Comparison of ENCODE assay signal across 1 cellular context in the genomic region with DNA sequence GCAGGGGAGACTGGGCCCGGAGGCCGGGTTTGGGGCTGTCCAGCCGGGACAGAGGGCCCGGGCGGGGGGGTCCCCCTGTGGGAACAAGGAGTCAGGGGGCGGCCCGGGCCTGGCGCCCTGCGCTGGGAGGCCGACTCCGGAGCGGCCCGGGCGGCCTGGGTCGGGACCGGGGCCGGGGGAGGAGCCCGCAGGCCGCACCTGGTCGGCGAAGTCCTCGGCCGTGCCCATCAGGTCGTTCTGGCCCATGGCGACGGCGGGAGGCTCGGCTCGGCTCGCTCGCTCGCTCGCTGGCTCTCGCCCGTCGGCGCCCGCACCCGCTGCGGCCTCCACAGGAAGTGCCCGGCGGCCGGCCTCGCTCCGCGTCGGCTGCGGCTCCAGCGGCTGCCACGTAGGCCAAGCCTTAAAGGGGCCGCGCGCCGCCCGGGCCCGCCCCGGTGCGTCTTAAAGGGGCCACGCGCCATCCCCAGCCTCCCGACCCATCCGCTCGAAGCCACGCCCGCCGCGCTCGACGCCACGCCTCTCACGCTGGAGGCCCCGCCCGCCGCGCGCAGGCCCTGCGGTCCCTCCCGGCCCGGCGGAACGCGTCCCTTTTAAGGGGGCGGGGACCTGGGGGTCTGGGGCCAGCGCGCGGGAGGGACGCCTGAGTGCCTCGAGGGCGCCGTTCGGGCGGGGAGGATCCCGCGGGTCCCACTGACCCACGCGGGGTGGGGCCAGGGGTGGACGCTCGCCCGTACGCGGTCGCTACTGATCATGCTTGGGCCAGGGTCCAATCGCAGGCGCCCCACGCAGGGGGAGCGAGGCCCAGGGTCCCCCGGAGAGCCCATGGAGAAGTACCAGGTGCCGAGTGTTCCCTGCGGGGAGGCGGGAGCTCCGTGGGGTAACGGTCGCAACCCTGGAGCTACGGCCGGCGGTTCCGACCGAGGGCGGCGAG.
TF ChIP-seq lines count a peak whose summit lies in the region.

A gene (plus strand): TSS at position 643 of the 931 bp plus-strand sequence. CDS start 108 bp downstream, at position 751.
A gene (minus strand): TSS at position 337 of the 931 bp plus-strand sequence. CDS start 91 bp downstream, at position 246.

TF ChIP-seq in K562, 482 proteins besides CTCF, POLR2A, EP300 and RAD21 (continues in another document):
- TF ChIP-seq SMC3 (conservative IDR thresholded peaks at IDR 0.05; ENCODE audit: insufficient read depth, low read depth, low read length): no peak
- no peak for TF ChIP-seq ZNF445 (CRISPR knock-in tag; IDR thresholded peaks at IDR 0.05; ENCODE audit: low read depth)
- TF ChIP-seq BRCA1 (IDR thresholded peaks at IDR 0.05): no peak
- TF ChIP-seq BRCA1 (CRISPR knock-in tag; IDR thresholded peaks at IDR 0.05): no peak
- TF ChIP-seq ESRRA (IDR thresholded peaks at IDR 0.05; ENCODE audit: borderline replicate concordance, low read depth): peak; percentile 39; the same call in 1 of the 2 replicates
- no peak for TF ChIP-seq ZBTB8A (IDR thresholded peaks at IDR 0.05; ENCODE audit: partially characterized antibody)
- TF ChIP-seq ZNF224 (CRISPR knock-in tag; IDR thresholded peaks at IDR 0.05): no peak; the same call in 1 of the 2 replicates
- no peak for TF ChIP-seq PHTF2 (CRISPR knock-in tag; IDR thresholded peaks at IDR 0.05)
- TF ChIP-seq C11orf30 (IDR thresholded peaks at IDR 0.05; ENCODE audit: low read depth): no peak
- no peak for TF ChIP-seq PTBP1 (IDR thresholded peaks at IDR 0.05; ENCODE audit: low read depth, low read length)
- TF ChIP-seq, protein P1, sequence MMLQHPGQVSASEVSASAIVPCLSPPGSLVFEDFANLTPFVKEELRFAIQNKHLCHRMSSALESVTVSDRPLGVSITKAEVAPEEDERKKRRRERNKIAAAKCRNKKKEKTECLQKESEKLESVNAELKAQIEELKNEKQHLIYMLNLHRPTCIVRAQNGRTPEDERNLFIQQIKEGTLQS (IDR thresholded peaks at IDR 0.05): no peak
- TF ChIP-seq, protein P1 (CRISPR knock-in tag; conservative IDR thresholded peaks at IDR 0.05): no peak
- TF ChIP-seq FOXA3 (CRISPR knock-in tag; conservative IDR thresholded peaks at IDR 0.05 in 1 of 2, IDR thresholded peaks at IDR 0.05 in 1 of 2): peak in 1 of 2 experiments; percentile 78; a peak in 1 of 4 replicates
- TF ChIP-seq ATF1 (CRISPR knock-in tag; IDR thresholded peaks at IDR 0.05): no peak
- TF ChIP-seq ATF1 (tag; IDR thresholded peaks at IDR 0.05): peak; percentile 78
- TF ChIP-seq CHD1 (IDR thresholded peaks at IDR 0.05; ENCODE audit: low read length): no peak
- no peak for TF ChIP-seq HSF4 (CRISPR knock-in tag; IDR thresholded peaks at IDR 0.05; ENCODE audit: borderline replicate concordance)
- TF ChIP-seq TAF9B (IDR thresholded peaks at IDR 0.05; ENCODE audit: partially characterized antibody): no peak
- no peak for TF ChIP-seq ZNF707 (CRISPR knock-in tag; conservative IDR thresholded peaks at IDR 0.05)
- no peak for TF ChIP-seq RBM22 (IDR thresholded peaks at IDR 0.05; ENCODE audit: low read depth, low read length, poor library complexity, severe bottlenecking)
- TF ChIP-seq, protein P2, sequence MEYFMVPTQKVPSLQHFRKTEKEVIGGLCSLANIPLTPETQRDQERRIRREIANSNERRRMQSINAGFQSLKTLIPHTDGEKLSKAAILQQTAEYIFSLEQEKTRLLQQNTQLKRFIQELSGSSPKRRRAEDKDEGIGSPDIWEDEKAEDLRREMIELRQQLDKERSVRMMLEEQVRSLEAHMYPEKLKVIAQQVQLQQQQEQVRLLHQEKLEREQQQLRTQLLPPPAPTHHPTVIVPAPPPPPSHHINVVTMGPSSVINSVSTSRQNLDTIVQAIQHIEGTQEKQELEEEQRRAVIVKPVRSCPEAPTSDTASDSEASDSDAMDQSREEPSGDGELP (CRISPR knock-in tag; IDR thresholded peaks at IDR 0.05; ENCODE audit: borderline replicate concordance): no peak; the same call in 1 of the 2 replicates
- TF ChIP-seq NFATC3 (IDR thresholded peaks at IDR 0.05): no peak
- TF ChIP-seq ZNF3 (CRISPR knock-in tag; IDR thresholded peaks at IDR 0.05): no peak
- TF ChIP-seq, protein P3, sequence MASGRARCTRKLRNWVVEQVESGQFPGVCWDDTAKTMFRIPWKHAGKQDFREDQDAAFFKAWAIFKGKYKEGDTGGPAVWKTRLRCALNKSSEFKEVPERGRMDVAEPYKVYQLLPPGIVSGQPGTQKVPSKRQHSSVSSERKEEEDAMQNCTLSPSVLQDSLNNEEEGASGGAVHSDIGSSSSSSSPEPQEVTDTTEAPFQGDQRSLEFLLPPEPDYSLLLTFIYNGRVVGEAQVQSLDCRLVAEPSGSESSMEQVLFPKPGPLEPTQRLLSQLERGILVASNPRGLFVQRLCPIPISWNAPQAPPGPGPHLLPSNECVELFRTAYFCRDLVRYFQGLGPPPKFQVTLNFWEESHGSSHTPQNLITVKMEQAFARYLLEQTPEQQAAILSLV (tag; IDR thresholded peaks at IDR 0.05): no peak
- no peak for TF ChIP-seq ZNF146 (CRISPR knock-in tag; IDR thresholded peaks at IDR 0.05; ENCODE audit: unreplicated experiment)
- TF ChIP-seq, protein P4, sequence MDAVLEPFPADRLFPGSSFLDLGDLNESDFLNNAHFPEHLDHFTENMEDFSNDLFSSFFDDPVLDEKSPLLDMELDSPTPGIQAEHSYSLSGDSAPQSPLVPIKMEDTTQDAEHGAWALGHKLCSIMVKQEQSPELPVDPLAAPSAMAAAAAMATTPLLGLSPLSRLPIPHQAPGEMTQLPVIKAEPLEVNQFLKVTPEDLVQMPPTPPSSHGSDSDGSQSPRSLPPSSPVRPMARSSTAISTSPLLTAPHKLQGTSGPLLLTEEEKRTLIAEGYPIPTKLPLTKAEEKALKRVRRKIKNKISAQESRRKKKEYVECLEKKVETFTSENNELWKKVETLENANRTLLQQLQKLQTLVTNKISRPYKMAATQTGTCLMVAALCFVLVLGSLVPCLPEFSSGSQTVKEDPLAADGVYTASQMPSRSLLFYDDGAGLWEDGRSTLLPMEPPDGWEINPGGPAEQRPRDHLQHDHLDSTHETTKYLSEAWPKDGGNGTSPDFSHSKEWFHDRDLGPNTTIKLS (IDR thresholded peaks at IDR 0.05; ENCODE audit: borderline replicate concordance, low read depth): peak; percentile 100
- TF ChIP-seq ZNF121 (CRISPR knock-in tag; conservative IDR thresholded peaks at IDR 0.05): no peak
- TF ChIP-seq ZNF696 (CRISPR knock-in tag; conservative IDR thresholded peaks at IDR 0.05): no peak
- TF ChIP-seq ELF1 (tag; IDR thresholded peaks at IDR 0.05): peak; percentile 76
- TF ChIP-seq MYBL2 (IDR thresholded peaks at IDR 0.05; ENCODE audit: low read depth): no peak
- no peak for TF ChIP-seq MYBL2 (CRISPR knock-in tag; IDR thresholded peaks at IDR 0.05; ENCODE audit: borderline replicate concordance)
- TF ChIP-seq GTF2F1 (IDR thresholded peaks at IDR 0.05; ENCODE audit: low read depth, low read length): no peak
- no peak for TF ChIP-seq TAL1 (IDR thresholded peaks at IDR 0.05)
- no peak for TF ChIP-seq MCM3 (IDR thresholded peaks at IDR 0.05)
- peak; percentile 93 for TF ChIP-seq TAF1 (IDR thresholded peaks at IDR 0.05; ENCODE audit: control insufficient read depth, extremely low read depth, insufficient read depth, low read length, severe bottlenecking)
- peak; percentile 94 for TF ChIP-seq SP1 (CRISPR knock-in tag; IDR thresholded peaks at IDR 0.05)
- no peak for TF ChIP-seq ZNF76 (CRISPR knock-in tag; IDR thresholded peaks at IDR 0.05; ENCODE audit: borderline replicate concordance)
- no peak for TF ChIP-seq ZC3H8 (IDR thresholded peaks at IDR 0.05)
- TF ChIP-seq NFXL1 (CRISPR knock-in tag; IDR thresholded peaks at IDR 0.05): no peak
- no peak for TF ChIP-seq MAFF (IDR thresholded peaks at IDR 0.05; ENCODE audit: low read length)
- no peak for TF ChIP-seq TRIM24 (IDR thresholded peaks at IDR 0.05)
- no peak for TF ChIP-seq ZNF316 (IDR thresholded peaks at IDR 0.05)
- no peak for TF ChIP-seq BMI1 (IDR thresholded peaks at IDR 0.05; ENCODE audit: low read length)
- TF ChIP-seq ZNF507 (tag; conservative IDR thresholded peaks at IDR 0.05): no peak
- TF ChIP-seq FOS (IDR thresholded peaks at IDR 0.05; ENCODE audit: extremely low read depth, insufficient read length): no peak
- peak; percentile 66 for TF ChIP-seq PCBP1 (IDR thresholded peaks at IDR 0.05; ENCODE audit: low read depth, low read length, poor library complexity, severe bottlenecking)
- TF ChIP-seq ZNF695 (CRISPR knock-in tag; IDR thresholded peaks at IDR 0.05): no peak
- no peak for TF ChIP-seq RBM17 (IDR thresholded peaks at IDR 0.05; ENCODE audit: borderline replicate concordance, low read depth, low read length)
- TF ChIP-seq NR4A1 (CRISPR knock-in tag; IDR thresholded peaks at IDR 0.05): no peak
- TF ChIP-seq NR4A1 (tag; IDR thresholded peaks at IDR 0.05): no peak
- TF ChIP-seq SMAD3 (CRISPR knock-in tag; conservative IDR thresholded peaks at IDR 0.05): no peak
- TF ChIP-seq BHLHE40 (IDR thresholded peaks at IDR 0.05; ENCODE audit: low read length): peak; percentile 38; the same call in 1 of the 2 replicates
- no peak for TF ChIP-seq MTA2 (IDR thresholded peaks at IDR 0.05; ENCODE audit: low read depth)
- TF ChIP-seq ZNF239 (CRISPR knock-in tag; IDR thresholded peaks at IDR 0.05): no peak
- TF ChIP-seq SLC30A9 (CRISPR knock-in tag; IDR thresholded peaks at IDR 0.05): no peak
- TF ChIP-seq HDAC6 (IDR thresholded peaks at IDR 0.05; ENCODE audit: low read depth, low read length): no peak
- TF ChIP-seq CHCHD3 (CRISPR knock-in tag; IDR thresholded peaks at IDR 0.05): no peak
- TF ChIP-seq ZNF551 (CRISPR knock-in tag; IDR thresholded peaks at IDR 0.05): no peak
- no peak for TF ChIP-seq KLF10 (CRISPR knock-in tag; IDR thresholded peaks at IDR 0.05)
- TF ChIP-seq COPS2 (conservative IDR thresholded peaks at IDR 0.05): no peak
- TF ChIP-seq, protein P5, sequence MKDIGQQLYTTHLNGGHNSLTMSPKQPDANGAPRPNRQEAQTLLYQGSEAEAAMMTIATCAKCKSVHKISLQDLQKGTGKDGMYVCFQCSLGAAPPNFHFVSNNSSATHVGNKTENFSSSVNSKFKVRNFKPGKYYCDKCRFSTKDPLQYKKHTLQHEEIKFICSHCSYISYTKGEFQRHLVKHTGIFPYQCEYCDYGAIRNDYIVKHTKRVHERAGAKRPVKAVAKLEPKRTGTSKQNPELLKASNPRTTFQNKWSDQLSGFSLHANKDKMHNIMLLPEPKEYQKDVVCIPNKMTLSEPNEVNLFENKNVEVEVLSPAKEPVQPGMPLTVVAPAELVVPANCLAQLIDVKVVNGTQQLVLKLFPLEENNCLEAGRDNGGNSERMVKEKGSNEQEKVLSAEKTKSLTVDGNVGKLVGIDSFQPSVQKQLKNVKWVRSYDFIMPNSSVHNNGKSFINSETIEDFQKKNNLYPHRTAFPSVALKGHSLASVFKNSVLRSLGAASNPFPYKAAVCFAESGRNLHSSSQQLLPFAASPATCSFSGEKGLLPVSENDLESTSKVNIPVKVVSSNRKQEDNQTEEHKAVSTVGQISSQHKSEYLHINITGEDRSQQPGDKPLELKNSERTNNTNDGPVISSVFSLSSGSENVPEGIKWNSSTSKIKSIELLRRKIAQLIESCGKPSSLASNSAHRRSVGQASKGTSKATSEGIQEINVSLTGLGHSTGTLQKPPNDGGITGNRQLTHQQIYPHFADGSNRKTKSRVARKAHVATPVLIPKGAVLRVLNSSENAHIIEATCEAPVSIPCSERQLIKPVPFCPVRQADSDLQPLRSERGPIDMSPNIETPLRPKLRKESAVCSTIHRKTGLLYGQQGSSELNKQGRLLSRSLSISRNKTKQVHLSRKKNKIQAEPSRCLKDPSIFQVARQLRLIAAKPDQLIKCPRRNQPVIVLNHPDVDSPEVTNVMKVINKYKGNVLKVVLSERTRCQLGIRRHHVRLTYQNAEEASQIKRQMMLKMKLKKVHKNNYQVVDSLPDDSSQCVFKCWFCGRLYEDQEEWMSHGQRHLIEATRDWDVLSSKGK (CRISPR knock-in tag; IDR thresholded peaks at IDR 0.05): no peak
- TF ChIP-seq, protein P6, sequence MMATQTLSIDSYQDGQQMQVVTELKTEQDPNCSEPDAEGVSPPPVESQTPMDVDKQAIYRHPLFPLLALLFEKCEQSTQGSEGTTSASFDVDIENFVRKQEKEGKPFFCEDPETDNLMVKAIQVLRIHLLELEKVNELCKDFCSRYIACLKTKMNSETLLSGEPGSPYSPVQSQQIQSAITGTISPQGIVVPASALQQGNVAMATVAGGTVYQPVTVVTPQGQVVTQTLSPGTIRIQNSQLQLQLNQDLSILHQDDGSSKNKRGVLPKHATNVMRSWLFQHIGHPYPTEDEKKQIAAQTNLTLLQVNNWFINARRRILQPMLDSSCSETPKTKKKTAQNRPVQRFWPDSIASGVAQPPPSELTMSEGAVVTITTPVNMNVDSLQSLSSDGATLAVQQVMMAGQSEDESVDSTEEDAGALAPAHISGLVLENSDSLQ (IDR thresholded peaks at IDR 0.05): no peak
- TF ChIP-seq, protein P7, sequence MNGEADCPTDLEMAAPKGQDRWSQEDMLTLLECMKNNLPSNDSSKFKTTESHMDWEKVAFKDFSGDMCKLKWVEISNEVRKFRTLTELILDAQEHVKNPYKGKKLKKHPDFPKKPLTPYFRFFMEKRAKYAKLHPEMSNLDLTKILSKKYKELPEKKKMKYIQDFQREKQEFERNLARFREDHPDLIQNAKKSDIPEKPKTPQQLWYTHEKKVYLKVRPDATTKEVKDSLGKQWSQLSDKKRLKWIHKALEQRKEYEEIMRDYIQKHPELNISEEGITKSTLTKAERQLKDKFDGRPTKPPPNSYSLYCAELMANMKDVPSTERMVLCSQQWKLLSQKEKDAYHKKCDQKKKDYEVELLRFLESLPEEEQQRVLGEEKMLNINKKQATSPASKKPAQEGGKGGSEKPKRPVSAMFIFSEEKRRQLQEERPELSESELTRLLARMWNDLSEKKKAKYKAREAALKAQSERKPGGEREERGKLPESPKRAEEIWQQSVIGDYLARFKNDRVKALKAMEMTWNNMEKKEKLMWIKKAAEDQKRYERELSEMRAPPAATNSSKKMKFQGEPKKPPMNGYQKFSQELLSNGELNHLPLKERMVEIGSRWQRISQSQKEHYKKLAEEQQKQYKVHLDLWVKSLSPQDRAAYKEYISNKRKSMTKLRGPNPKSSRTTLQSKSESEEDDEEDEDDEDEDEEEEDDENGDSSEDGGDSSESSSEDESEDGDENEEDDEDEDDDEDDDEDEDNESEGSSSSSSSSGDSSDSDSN (IDR thresholded peaks at IDR 0.05; ENCODE audit: borderline replicate concordance in 1 of 2, low read depth in 2 of 2, low read length in 2 of 2): 0 out of 4 replicates have a peak, but pooled peaks of 1 of the 2 experiments have one; percentile 72
- TF ChIP-seq ETV6 (IDR thresholded peaks at IDR 0.05; ENCODE audit: borderline replicate concordance in 1 of 2, low read depth in 2 of 2, low read length in 1 of 2): no peak
- peak; percentile 82; the same call in 1 of the 2 replicates for TF ChIP-seq ETV6 (CRISPR knock-in tag; IDR thresholded peaks at IDR 0.05; ENCODE audit: borderline replicate concordance)
- no peak for TF ChIP-seq SMARCE1 (IDR thresholded peaks at IDR 0.05)
